In the genomic region with DNA sequence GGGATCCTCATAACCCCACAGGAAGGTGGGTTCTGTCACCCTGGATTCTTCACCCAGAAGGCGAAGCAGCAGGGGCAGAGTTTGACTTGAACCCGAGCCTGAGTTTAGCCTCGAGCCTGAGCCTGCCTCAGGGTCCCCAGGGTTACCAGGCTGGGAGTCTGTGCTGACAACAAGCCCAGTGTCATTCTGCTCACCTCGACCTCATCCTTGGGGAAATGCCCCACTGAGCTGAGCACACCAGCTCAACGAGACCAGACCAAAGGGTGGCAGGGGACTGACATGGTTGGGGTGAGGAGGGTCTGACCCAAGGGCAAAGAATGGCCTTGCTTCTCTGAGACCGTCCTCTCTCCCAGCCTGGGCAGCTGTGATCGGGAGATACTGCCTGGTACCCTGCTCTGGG, we compare ENCODE assay signal across 1 cellular context.
TF ChIP-seq lines count a peak whose summit lies in the region.

No MANE protein-coding gene starts in this region.

TF ChIP-seq in H1, 55 proteins besides CTCF, POLR2A, EP300 and RAD21 (continued from another document):
- TF ChIP-seq, protein P1, sequence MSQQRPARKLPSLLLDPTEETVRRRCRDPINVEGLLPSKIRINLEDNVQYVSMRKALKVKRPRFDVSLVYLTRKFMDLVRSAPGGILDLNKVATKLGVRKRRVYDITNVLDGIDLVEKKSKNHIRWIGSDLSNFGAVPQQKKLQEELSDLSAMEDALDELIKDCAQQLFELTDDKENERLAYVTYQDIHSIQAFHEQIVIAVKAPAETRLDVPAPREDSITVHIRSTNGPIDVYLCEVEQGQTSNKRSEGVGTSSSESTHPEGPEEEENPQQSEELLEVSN (IDR thresholded peaks at IDR 0.05) = no peak
- no peak for TF ChIP-seq TCF12 (IDR thresholded peaks at IDR 0.05; ENCODE audit: low read depth, low read length)
- TF ChIP-seq CREB1 (IDR thresholded peaks at IDR 0.05) = no peak
- TF ChIP-seq ASH2L (IDR thresholded peaks at IDR 0.05; ENCODE audit: low read length) = no peak
- TF ChIP-seq JUND (IDR thresholded peaks at IDR 0.05; ENCODE audit: low read length) = no peak
